In genomic region chr12:123436017-123436964, GRCh38 we compare ENCODE assay signal across 8 cellular contexts. TPM values are rescaled to one million over a fixed set of nuclear protein-coding genes. Genes with fewer than 3 reads are reported as not detected.
DNase-seq lines count a peak whose midpoint lies in the region; ATAC-seq and TF ChIP-seq lines count a peak whose summit lies in the region.

Gene RILPL2, minus strand, starts transcription at chr12:123436684. Its CDS starts 264 bp downstream, at chr12:123436420.

- 1% methylated on average over 41 to 69 of the region's 69 CpGs for WGBS in GM23248 (ENCODE audit: low coverage in 1 of 2, low lambda C conversion rate in 2 of 2, missing lambda C conversion rate in 2 of 2), 2 experiments
- 0 to 1% (median 0%) methylated on average over 67 to 69 of the region's 69 CpGs for WGBS in adipose tissue, 3 donors

- H2AFZ ChIP-seq in GM23248 (peak within 1 kb of the TSS; percentile 87), Karpas-422 (ENCODE audit: low read length) (peak within 1 kb of the TSS; percentile 80)

- H3K4me2 ChIP-seq in GM23248 (ENCODE audit: unreplicated experiment) (peak within 1 kb of the TSS; percentile 95), Karpas-422 (ENCODE audit: low read depth, low read length, poor library complexity, severe bottlenecking) (peak within 1 kb of the TSS; percentile 75)

- H3K4me1 ChIP-seq in GM23248 (ENCODE audit: insufficient read depth) = 0 out of 2 replicates have a peak, but pooled peaks cover 4% of the 10 kb centered on the region
- H3K4me1 ChIP-seq in Karpas-422 (ENCODE audit: low read length) = peaks cover 11% of the 10 kb centered on the region
- H3K4me1 ChIP-seq in left ventricle myocardium inferior = peaks cover 55% of the 10 kb centered on the region
- H3K4me1 ChIP-seq in upper lobe of right lung = peaks cover 46% of the 10 kb centered on the region

- peak; percentile 96 for ATAC-seq in upper lobe of right lung

- H3K27ac Mint-ChIP-seq in progenitor cell of endocrine pancreas = peak within 1 kb of the TSS; percentile 56

- H3K4me3 Mint-ChIP-seq in progenitor cell of endocrine pancreas (ENCODE audit: low read depth) = peak within 1 kb of the TSS; percentile 90

- H3K79me2 ChIP-seq in GM23248 (ENCODE audit: insufficient read depth) (peaks cover 43% of the 10 kb centered on the region), Karpas-422 (ENCODE audit: low read length) (peaks cover 9% of the 10 kb centered on the region)

- peak within 1 kb of the TSS; percentile 91 for H3K4me3 ChIP-seq in GM23248
- peak within 1 kb of the TSS; percentile 72 for H3K4me3 ChIP-seq in Karpas-422 (ENCODE audit: low read length)
- H3K4me3 ChIP-seq in left ventricle myocardium inferior = peak within 1 kb of the TSS; percentile 87
- peak within 1 kb of the TSS; percentile 94 for H3K4me3 ChIP-seq in upper lobe of right lung

- H4K20me1 ChIP-seq in GM23248 (ENCODE audit: insufficient read depth) (no peaks in the 10 kb centered on the region), Karpas-422 (ENCODE audit: insufficient read depth, low read depth, low read length) (no peaks in the 10 kb centered on the region)

- peaks cover 7% of the 10 kb centered on the region for H3K27me3 Mint-ChIP-seq in progenitor cell of endocrine pancreas

- in situ Hi-C loops in GM23248 (cut with MboI) = no loop called here

- no peaks in the 10 kb centered on the region for H3K36me3 Mint-ChIP-seq in progenitor cell of endocrine pancreas (ENCODE audit: insufficient read depth)

- H3K27me3 ChIP-seq in GM23248 (replicated peaks; ENCODE audit: insufficient read depth) = no peaks in the 10 kb centered on the region
- H3K27me3 ChIP-seq in Karpas-422 (ENCODE audit: low read length) = no peaks in the 10 kb centered on the region
- no peaks in the 10 kb centered on the region for H3K27me3 ChIP-seq in left ventricle myocardium inferior (ENCODE audit: low read depth)
- H3K27me3 ChIP-seq in upper lobe of right lung = no peaks in the 10 kb centered on the region

- peaks cover 3% of the 10 kb centered on the region for H3K4me1 Mint-ChIP-seq in progenitor cell of endocrine pancreas (ENCODE audit: low read depth)

- H3K9ac ChIP-seq in GM23248 (peak within 1 kb of the TSS; percentile 88), Karpas-422 (ENCODE audit: low read length) (peak within 1 kb of the TSS; percentile 69)

- DNase-seq in GM03348 (ENCODE audit: low spot score) (peak; percentile 94), GM23248 (peak; percentile 93), Karpas-422 (peak; percentile 91), T follicular helper cell (ENCODE audit: low read depth) (peak; percentile 92), left ventricle myocardium inferior (peak; percentile 87), progenitor cell of endocrine pancreas (ENCODE audit: low spot score, unreplicated experiment) (peak; percentile 68), upper lobe of right lung (peak; percentile 97)

- H3K27ac ChIP-seq in GM23248 = peak within 1 kb of the TSS; percentile 64
- no peak within 1 kb of the TSS for H3K27ac ChIP-seq in Karpas-422 (ENCODE audit: low read length)
- peak within 1 kb of the TSS; percentile 81 for H3K27ac ChIP-seq in adipose tissue (ENCODE audit: low read depth, low read length)
- H3K27ac ChIP-seq in left ventricle myocardium inferior (replicated peaks) = peak within 1 kb of the TSS; percentile 77
- H3K27ac ChIP-seq in upper lobe of right lung = peak within 1 kb of the TSS; percentile 94

- no peaks in the 10 kb centered on the region for H3K9me3 Mint-ChIP-seq in progenitor cell of endocrine pancreas (ENCODE audit: low read depth)

- H3K9me3 ChIP-seq in GM23248 (ENCODE audit: low read depth) (no peaks in the 10 kb centered on the region), Karpas-422 (ENCODE audit: low read length) (no peaks in the 10 kb centered on the region), left ventricle myocardium inferior (replicated peaks) (no peaks in the 10 kb centered on the region), upper lobe of right lung (no peaks in the 10 kb centered on the region)

- H3K36me3 ChIP-seq in GM23248 (ENCODE audit: low read depth) = no peaks in the 10 kb centered on the region
- no peaks in the 10 kb centered on the region for H3K36me3 ChIP-seq in Karpas-422 (ENCODE audit: insufficient read depth, low read length)
- no peaks in the 10 kb centered on the region for H3K36me3 ChIP-seq in left ventricle myocardium inferior
- peaks cover 4% of the 10 kb centered on the region for H3K36me3 ChIP-seq in upper lobe of right lung

- TF ChIP-seq CTCF in left ventricle myocardium inferior (IDR thresholded peaks at IDR 0.05; ENCODE audit: borderline replicate concordance) (no peak), progenitor cell of endocrine pancreas (IDR thresholded peaks at IDR 0.05; ENCODE audit: unreplicated experiment) (no peak), upper lobe of right lung (IDR thresholded peaks at IDR 0.05) (no peak)

- H3K9me2 ChIP-seq in GM23248 (ENCODE audit: insufficient read depth) (no peaks in the 10 kb centered on the region), Karpas-422 (replicated peaks; ENCODE audit: insufficient read depth, low read length) (no peaks in the 10 kb centered on the region)

- intact Hi-C loops in left ventricle myocardium inferior (cut with micrococcal nuclease) (no loop called here), upper lobe of right lung (cut with DNase I) (no loop called here)

- H3F3A ChIP-seq in GM23248 (ENCODE audit: insufficient read depth) = no peaks in the 10 kb centered on the region

RNA-seq across cellular contexts. Expression of gene RILPL2, which starts in this region (rescaled TPM):
- 2.5 and 2.8 TPM in 2 replicates for total RNA-seq in GM23248 (2014; rRNA removed; shearing (Covaris generic))
- polyA plus RNA-seq in GM23248 (2016; fragmentation: Nextera tagmentation; extraction: Ambion mirVana) (4.1 and 4.4 TPM in 2 replicates), adipose tissue (10 to 100 TPM in 1 of 3 donors, 1 to 10 TPM in 2; 2.0 to 11.7 (median 7.8) TPM)
- total RNA-seq in Karpas-422 (2014; rRNA removed; shearing (Covaris generic); ENCODE audit: low replicate concordance) = 1.4 and 3.3 TPM in 2 replicates
- total RNA-seq in left ventricle myocardium inferior (2.2 TPM), progenitor cell of endocrine pancreas (2.8 TPM in 2 replicates), upper lobe of right lung (15.1 TPM)
